In the genomic region with DNA sequence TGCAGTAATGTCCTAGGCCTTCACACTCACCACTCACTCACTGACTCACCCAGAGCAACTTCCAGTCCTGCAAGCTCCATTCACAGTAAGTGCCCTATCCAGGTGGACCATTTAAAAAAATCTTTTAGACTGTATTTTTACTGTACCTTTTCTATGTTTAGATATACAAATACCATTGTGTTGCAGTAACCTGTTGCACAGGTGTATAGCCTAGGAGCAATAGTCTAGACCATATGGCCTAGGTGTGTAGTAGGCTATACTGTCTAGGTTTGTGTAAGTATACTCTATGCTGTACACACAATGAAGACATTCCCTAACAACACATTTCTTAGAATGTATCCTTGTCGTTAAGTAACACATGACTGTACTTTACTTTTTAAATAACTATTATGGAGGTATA, we compare ENCODE assay signal across 35 cellular contexts. TPM values are rescaled to one million over a fixed set of nuclear protein-coding genes. Genes with fewer than 3 reads are reported as not detected.
"Had no signal": no experiment of that assay in that cellular context is flagged by ENCODE, and none has a peak within 500 bp of the region (broad histone marks: within the 10 kb centered on the region; RNA-seq: fewer than 3 reads in every experiment).

No MANE protein-coding gene starts in this region.

- H3K27ac ChIP-seq: ascending aorta, body of pancreas, brain microvascular endothelial cell, breast epithelium, cardiac muscle cell had no signal

- H3K4me3 ChIP-seq: ascending aorta, body of pancreas, breast epithelium, cardiac muscle cell had no signal

- H3K27me3 ChIP-seq: ascending aorta, body of pancreas, brain microvascular endothelial cell, breast epithelium, cardiac muscle cell had no signal

- DNase-seq: activated effector memory CD4-positive, alpha-beta T cell treated with anti-CD3 and anti-CD28 coated beads, Interleukin-2, amount 50 U/mL, for 16 hours; activated effector memory CD4-positive, alpha-beta T cell treated with Interleukin-2 at 50 U/mL for 16 hours; activated gamma-delta T cell; activated gamma-delta T cell treated with Interleukin-2 at 50 U/mL for 16 hours; activated naive CD4-positive, alpha-beta T cell; activated naive CD4-positive, alpha-beta T cell treated with anti-CD3 and anti-CD28 coated beads for 36 hours; activated naive CD4-positive, alpha-beta T cell treated with anti-CD3 and anti-CD28 coated beads, Interleukin-2, amount 10 ng/mL, durations not matched to agents 7 days and 5 days; activated naive CD4-positive, alpha-beta T cell treated with anti-CD3 and anti-CD28 coated beads, Interleukin-2, amount 50 U/mL, for 16 hours; activated naive CD4-positive, alpha-beta T cell treated with Interleukin-2 at 50 U/mL for 16 hours; activated naive CD8-positive, alpha-beta T cell treated with anti-CD3 and anti-CD28 coated beads for 36 hours; activated naive CD8-positive, alpha-beta T cell treated with anti-CD3 and anti-CD28 coated beads, Interleukin-2, amount 10 ng/mL, durations not matched to agents 7 days and 5 days; activated naive CD8-positive, alpha-beta T cell treated with anti-CD3 and anti-CD28 coated beads, Interleukin-2, amount 50 U/mL, for 24 hours; activated T-cell treated with anti-CD3 and anti-CD28 coated beads, Interleukin-2, amount 50 U/mL, for 1 hour; activated T-cell treated with anti-CD3 and anti-CD28 coated beads, Interleukin-2, amount 50 U/mL, for 24 hours; activated T-cell treated with anti-CD3 and anti-CD28 coated beads, Interleukin-2, amount 50 U/mL, for 4 hours; activated T-cell treated with anti-CD3 and anti-CD28 coated beads, Interleukin-2, amount 50 U/mL, for 48 hours; activated T-cell treated with anti-CD3 and anti-CD28 coated beads, Interleukin-2, amount 50 U/mL, for 72 hours; amniotic stem cell; amygdala; anterior cingulate cortex; aorta; body of pancreas; brain microvascular endothelial cell; caudate nucleus; central memory CD4-positive, alpha-beta T cell; cerebellar nuclear complex had no signal

- ATAC-seq: activated naive CD4-positive, alpha-beta T cell treated with anti-CD3 and anti-CD28 coated beads, Interleukin-2, amount 50 U/mL, for 72 hours; activated naive CD8-positive, alpha-beta T cell treated with anti-CD3 and anti-CD28 coated beads, Interleukin-2, amount 50 U/mL, for 24 hours; activated T-cell treated with anti-CD3 and anti-CD28 coated beads, Interleukin-2, amount 50 U/mL, for 4 hours; activated T-cell treated with anti-CD3 and anti-CD28 coated beads, Interleukin-2, amount 50 U/mL, for 72 hours; activated T-helper 17 cell treated with anti-CD3 and anti-CD28 coated beads, Interleukin-2, amount 50 U/mL, for 72 hours; body of pancreas had no signal

- H3K4me1 ChIP-seq: ascending aorta, body of pancreas, breast epithelium had no signal

- H3K36me3 ChIP-seq: ascending aorta, brain microvascular endothelial cell, breast epithelium had no signal

- FAIRE-seq: astrocyte, bronchial epithelial cell had no signal

RNA-seq across cellular contexts. Expression of gene CYP46A1, which starts 17.2 kb away (rescaled TPM):
- total RNA-seq: activated T-helper 1 cell treated with anti-CD3 and anti-CD28 coated beads, Interleukin-12 subunit alpha, Interleukin-12 subunit beta, Interleukin-2, Interleukin-4 antibody, amounts not matched to agents 30 ng/mL and 10 ng/mL and 1 ng/mL, durations not matched to agents 14 hours and 24 hours and 36 hours; activated T-helper 2 cell treated with anti-CD3 and anti-CD28 coated beads, Interferon-gamma antibody, Interleukin-2, Interleukin-4, amounts not matched to agents 10 μg/mL and 5 μg/mL and 100 μg/mL, durations not matched to agents 14 hours and 24 hours and 36 hours; ascending aorta; bronchial epithelial cell had no signal

RNA-seq across cellular contexts. Expression of gene HHIPL1, which starts 56.3 kb away (rescaled TPM):
- total RNA-seq: activated T-cell treated with anti-CD3 and anti-CD28 coated beads, Interleukin-2, amount 50 U/mL, for 4 hours; activated T-helper 1 cell treated with anti-CD3 and anti-CD28 coated beads, Interleukin-12 subunit alpha, Interleukin-12 subunit beta, Interleukin-2, Interleukin-4 antibody, amounts not matched to agents 30 ng/mL and 10 ng/mL and 1 ng/mL, durations not matched to agents 14 hours and 24 hours and 36 hours; activated T-helper 2 cell treated with anti-CD3 and anti-CD28 coated beads, Interferon-gamma antibody, Interleukin-2, Interleukin-4, amounts not matched to agents 10 μg/mL and 5 μg/mL and 100 μg/mL, durations not matched to agents 14 hours and 24 hours and 36 hours had no signal
